In the genomic region with DNA sequence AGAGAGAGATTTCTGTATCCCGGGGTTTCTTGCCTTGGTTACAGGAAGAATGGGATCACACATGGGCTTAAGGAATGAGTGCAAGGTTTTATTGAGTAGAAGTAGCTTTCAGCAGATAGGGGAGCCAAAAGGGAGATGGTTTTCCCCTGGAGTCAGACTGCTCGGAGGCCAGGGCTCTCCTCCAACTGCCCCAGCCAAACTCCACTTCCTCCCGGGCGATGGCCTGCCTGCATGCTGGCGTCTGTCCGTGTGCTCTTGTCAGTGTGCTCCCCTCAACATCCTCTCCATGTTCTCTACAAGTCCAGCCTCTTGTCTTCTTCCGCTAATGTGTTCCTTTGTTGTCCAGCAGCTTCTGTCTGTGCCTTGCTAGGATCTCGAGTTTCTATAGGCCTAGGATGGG, we compare ENCODE assay signal across 29 cellular contexts.
"Had no signal": no experiment of that assay in that cellular context is flagged by ENCODE, and none has a peak within 500 bp of the region (broad histone marks: within the 10 kb centered on the region; RNA-seq: fewer than 3 reads in every experiment).

No MANE protein-coding gene starts in this region.

- H3K4me3 ChIP-seq: coronary artery, esophagus squamous epithelium, lung, mucosa of descending colon, ovary, psoas muscle, sigmoid colon, tibial artery, upper lobe of left lung had no signal

- ATAC-seq: effector memory CD8-positive, alpha-beta T cell; left lobe of liver; mucosa of descending colon; natural killer cell treated with Interleukin-12 subunit alpha and Interleukin-12 subunit beta and Interleukin-15 and Interleukin-18, amount 100 ng/mL, for 72 hours; psoas muscle; stimulated activated effector memory CD8-positive, alpha-beta T cell treated with anti-CD3 and anti-CD28 coated beads, Interleukin-12 subunit alpha, Interleukin-12 subunit beta, amount 100 ng/mL, for 72 hours had no signal

- H3K4me3 Mint-ChIP-seq: effector memory CD8-positive, alpha-beta T cell; memory B cell; mesothelial cell of epicardium; naive B cell; natural killer cell treated with Interleukin-12 subunit alpha and Interleukin-12 subunit beta and Interleukin-15 and Interleukin-18, amount 100 ng/mL, for 72 hours; stimulated activated effector memory CD8-positive, alpha-beta T cell treated with anti-CD3 and anti-CD28 coated beads, Interleukin-12 subunit alpha, Interleukin-12 subunit beta, amount 100 ng/mL, for 72 hours had no signal

- H3K27me3 ChIP-seq: esophagus squamous epithelium, ovary, sigmoid colon, testis, tibial artery, upper lobe of left lung had no signal

- FAIRE-seq: endometrium, keratinocyte, urothelium cell line had no signal

- H3K9me3 Mint-ChIP-seq: memory B cell, mesothelial cell of epicardium had no signal

- H3K27ac Mint-ChIP-seq: effector memory CD8-positive, alpha-beta T cell; memory B cell; mesothelial cell of epicardium; natural killer cell treated with Interleukin-12 subunit alpha and Interleukin-12 subunit beta and Interleukin-15 and Interleukin-18, amount 100 ng/mL, for 72 hours; stimulated activated effector memory CD8-positive, alpha-beta T cell treated with anti-CD3 and anti-CD28 coated beads, Interleukin-12 subunit alpha, Interleukin-12 subunit beta, amount 100 ng/mL, for 72 hours had no signal

- H3K27me3 Mint-ChIP-seq: effector memory CD8-positive, alpha-beta T cell; memory B cell; naive B cell; natural killer cell treated with Interleukin-12 subunit alpha and Interleukin-12 subunit beta and Interleukin-15 and Interleukin-18, amount 100 ng/mL, for 72 hours had no signal

- H3K9me3 ChIP-seq: esophagus squamous epithelium, mucosa of descending colon, ovary, psoas muscle, sigmoid colon, testis, tibial artery, upper lobe of left lung had no signal

- H3K4me1 Mint-ChIP-seq: memory B cell; naive B cell; stimulated activated effector memory CD8-positive, alpha-beta T cell treated with anti-CD3 and anti-CD28 coated beads, Interleukin-12 subunit alpha, Interleukin-12 subunit beta, amount 100 ng/mL, for 72 hours had no signal

- H3K36me3 ChIP-seq: esophagus squamous epithelium, ovary, sigmoid colon, tibial artery, upper lobe of left lung had no signal

- H3K4me1 ChIP-seq: esophagus squamous epithelium, psoas muscle, sigmoid colon, testis had no signal

- H3K27ac ChIP-seq: coronary artery, esophagus squamous epithelium, ovary, psoas muscle, sigmoid colon, testis, tibial artery, upper lobe of left lung had no signal

- H3K36me3 Mint-ChIP-seq: memory B cell; mesothelial cell of epicardium; naive B cell; natural killer cell treated with Interleukin-12 subunit alpha and Interleukin-12 subunit beta and Interleukin-15 and Interleukin-18, amount 100 ng/mL, for 72 hours; stimulated activated effector memory CD8-positive, alpha-beta T cell treated with anti-CD3 and anti-CD28 coated beads, Interleukin-12 subunit alpha, Interleukin-12 subunit beta, amount 100 ng/mL, for 72 hours had no signal

- DNase-seq: dermis blood vessel endothelial cell; effector memory CD8-positive, alpha-beta T cell; erythroblast; esophagus squamous epithelium; foreskin melanocyte; hypothalamus; mucosa of descending colon; naive B cell; occipital lobe; ovary; psoas muscle; sigmoid colon; stimulated activated CD4-positive, alpha-beta T cell treated with anti-CD3 and anti-CD28 coated beads, Interleukin-2, amount 100 ng/mL, for 24 hours; stimulated activated CD4-positive, alpha-beta T cell treated with anti-CD3 and anti-CD28 coated beads, Interleukin-4, amount 100 ng/mL, for 24 hours; stimulated activated naive CD4-positive, alpha-beta T cell treated with Interleukin-2 at 50 U/mL for 16 hours; substantia nigra; testis; tibial artery had no signal
